Comparison of ENCODE assay signal across 8 cellular contexts in the genomic region with DNA sequence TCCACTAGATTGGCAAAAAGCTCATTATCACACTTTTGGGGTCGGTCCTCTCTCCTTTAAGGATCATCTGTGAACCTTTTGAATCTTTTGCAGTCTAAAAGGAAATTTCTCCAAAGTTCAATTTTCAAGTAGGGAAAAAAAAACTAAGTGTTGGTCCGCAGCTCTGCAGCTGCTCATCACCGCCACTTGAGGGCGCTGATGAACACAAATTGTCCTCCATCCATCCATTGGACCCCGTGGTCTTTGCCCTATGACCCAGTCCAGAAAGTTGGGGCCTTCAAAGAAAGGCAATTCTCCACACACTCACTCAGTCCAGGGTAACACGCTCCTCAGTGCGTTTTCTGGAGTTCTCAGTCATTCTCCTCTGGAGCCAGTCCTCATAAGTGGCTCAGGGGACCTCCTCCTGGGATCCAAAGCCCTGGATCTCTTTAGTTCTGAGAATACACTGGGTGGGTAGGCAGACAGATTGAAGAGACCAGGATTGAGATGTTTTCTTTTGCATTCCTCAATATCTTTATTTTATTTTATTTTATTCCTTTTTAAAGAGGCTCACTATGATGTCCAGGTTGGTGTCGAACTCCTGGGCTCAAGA.
DNase-seq lines count a peak whose midpoint lies in the region; ATAC-seq, FAIRE-seq and TF ChIP-seq lines count a peak whose summit lies in the region.

No MANE protein-coding gene starts in this region.

- H3K36me3 ChIP-seq in WERI-Rb-1: no peaks in the 10 kb centered on the region

- H3K27ac ChIP-seq in C4-2B: no peak overlapping the region
- no peak overlapping the region for H3K27ac ChIP-seq in WERI-Rb-1

- intact Hi-C loops in sciatic nerve (cut with DNase I): no loop called here

- H3K9me3 ChIP-seq in WERI-Rb-1 (ENCODE audit: severe bottlenecking): no peaks in the 10 kb centered on the region

- no peaks in the 10 kb centered on the region for H3K27me3 ChIP-seq in WERI-Rb-1 (ENCODE audit: insufficient read depth, low read depth, severe bottlenecking)

- no peak for FAIRE-seq in HTR-8/SVneo (lab: Jason Lieb, UNC)

- ATAC-seq in left lobe of liver (peak; percentile 52), HG03025 (IDR thresholded peaks at IDR 0.05; ENCODE audit: low FRiP score, unreplicated experiment) (no peak), sciatic nerve (no peak)

- H3K4me3 ChIP-seq in WERI-Rb-1 (ENCODE audit: low read depth, low read length): no peak overlapping the region

- TF ChIP-seq CTCF in C4-2B (conservative IDR thresholded peaks at IDR 0.05) (peak; percentile 84), GM20000 (IDR thresholded peaks at IDR 0.05; ENCODE audit: extremely low read depth, missing control alignments) (peak; percentile 54), WERI-Rb-1 (IDR thresholded peaks at IDR 0.05; ENCODE audit: low read depth, low read length) (peak; percentile 82)

- peak; percentile 75 for DNase-seq in GM20000 (ENCODE audit: low spot score)
- DNase-seq in WERI-Rb-1: peak; percentile 24
- no peak for DNase-seq in left lobe of liver (ENCODE audit: low spot score)
- DNase-seq in HTR-8/SVneo (ENCODE audit: insufficient read length, low spot score): no peak
- no peak for DNase-seq in mesenteric fat pad (ENCODE audit: low spot score)
- no peak for DNase-seq in sciatic nerve (ENCODE audit: low spot score)

Comparison
In these comparisons a context has a peak if more than half of its experiments do, and no peak if none do; other contexts are left out.
1. DNase-seq: peak in GM20000 (single experiment) and WERI-Rb-1 (single experiment); none in left lobe of liver (single experiment), HTR-8/SVneo (single experiment), mesenteric fat pad (single experiment) and sciatic nerve (single experiment).
2. Peak in every context shown above with its lines, with median percentiles within 50 percentile points of each other: CTCF ChIP-seq.